ENCODE assay signal across 13 cellular contexts in genomic region chr10:94038024-94038423, GRCh38. TPM values are rescaled to one million over a fixed set of nuclear protein-coding genes. Genes with fewer than 3 reads are reported as not detected.
DNase-seq lines count a peak whose midpoint lies in the region; ATAC-seq lines count a peak whose summit lies in the region.
"Had no signal": no experiment of that assay in that cellular context is flagged by ENCODE, and none has a peak within 500 bp of the region (broad histone marks: within the 10 kb centered on the region; RNA-seq: fewer than 3 reads in every experiment).

No MANE protein-coding gene starts in this region.

- no peaks in the 10 kb centered on the region for H3K4me1 Mint-ChIP-seq in activated naive CD4-positive, alpha-beta T cell treated with anti-CD3 and anti-CD28 coated beads, Interleukin-2, amount 10 ng/mL, durations not matched to agents 7 days and 5 days
- H3K4me1 Mint-ChIP-seq in naive thymus-derived CD4-positive, alpha-beta T cell, result no peaks in the 10 kb centered on the region
- H3K4me1 Mint-ChIP-seq: activated naive CD8-positive, alpha-beta T cell treated with anti-CD3 and anti-CD28 coated beads, Interleukin-2, amount 10 ng/mL, durations not matched to agents 7 days and 5 days had no signal

- H3K27ac Mint-ChIP-seq in activated naive CD4-positive, alpha-beta T cell treated with anti-CD3 and anti-CD28 coated beads, Interleukin-2, amount 10 ng/mL, durations not matched to agents 7 days and 5 days, result no peak overlapping the region
- H3K27ac Mint-ChIP-seq in naive thymus-derived CD4-positive, alpha-beta T cell, result no peak overlapping the region
- H3K27ac Mint-ChIP-seq: activated naive CD8-positive, alpha-beta T cell treated with anti-CD3 and anti-CD28 coated beads, Interleukin-2, amount 10 ng/mL, durations not matched to agents 7 days and 5 days had no signal

- no peaks in the 10 kb centered on the region for H3K9me3 Mint-ChIP-seq in activated naive CD4-positive, alpha-beta T cell treated with anti-CD3 and anti-CD28 coated beads, Interleukin-2, amount 10 ng/mL, durations not matched to agents 7 days and 5 days
- peaks cover 0 to 5% (median 0%) of the 10 kb centered on the region in 11 donors for H3K9me3 Mint-ChIP-seq in naive thymus-derived CD4-positive, alpha-beta T cell
- H3K9me3 Mint-ChIP-seq: activated naive CD8-positive, alpha-beta T cell treated with anti-CD3 and anti-CD28 coated beads, Interleukin-2, amount 10 ng/mL, durations not matched to agents 7 days and 5 days had no signal

- no peak overlapping the region for H3K4me3 ChIP-seq in naive thymus-derived CD4-positive, alpha-beta T cell (ENCODE audit: low read length)
- H3K4me3 ChIP-seq: mucosa of descending colon had no signal

- ATAC-seq in naive thymus-derived CD4-positive, alpha-beta T cell, result no peak
- ATAC-seq: esophagus mucosa, mucosa of descending colon had no signal

- no peaks in the 10 kb centered on the region for H3K9me3 ChIP-seq in naive thymus-derived CD4-positive, alpha-beta T cell (ENCODE audit: control insufficient read depth in 2 of 3, low read length in 3 of 3)
- H3K9me3 ChIP-seq: mucosa of descending colon had no signal

- no peaks in the 10 kb centered on the region for H3K27me3 Mint-ChIP-seq in activated naive CD4-positive, alpha-beta T cell treated with anti-CD3 and anti-CD28 coated beads, Interleukin-2, amount 10 ng/mL, durations not matched to agents 7 days and 5 days
- peaks cover 2 to 20% (median 12%) of the 10 kb centered on the region in 5 donors for H3K27me3 Mint-ChIP-seq in naive thymus-derived CD4-positive, alpha-beta T cell

- no peak overlapping the region for H3K4me3 Mint-ChIP-seq in activated naive CD4-positive, alpha-beta T cell treated with anti-CD3 and anti-CD28 coated beads, Interleukin-2, amount 10 ng/mL, durations not matched to agents 7 days and 5 days
- no peak overlapping the region for H3K4me3 Mint-ChIP-seq in naive thymus-derived CD4-positive, alpha-beta T cell
- H3K4me3 Mint-ChIP-seq: activated naive CD8-positive, alpha-beta T cell treated with anti-CD3 and anti-CD28 coated beads, Interleukin-2, amount 10 ng/mL, durations not matched to agents 7 days and 5 days had no signal

- CTCF ChIA-PET in activated naive CD4-positive, alpha-beta T cell treated with anti-CD3 and anti-CD28 coated beads, Interleukin-2, amount 10 ng/mL, durations not matched to agents 7 days and 5 days (lab: Charles Lee), result no interaction called here
- CTCF ChIA-PET in naive thymus-derived CD4-positive, alpha-beta T cell (lab: Charles Lee), result no interaction called here

- POLR2A ChIA-PET in naive thymus-derived CD4-positive, alpha-beta T cell (lab: Charles Lee), result no interaction called here

- H3K36me3 ChIP-seq in naive thymus-derived CD4-positive, alpha-beta T cell (ENCODE audit: control insufficient read depth in 2 of 3, insufficient read depth in 3 of 3, low read length in 3 of 3), result no peaks in the 10 kb centered on the region

- intact Hi-C loops in naive thymus-derived CD4-positive, alpha-beta T cell (cut with micrococcal nuclease), result no loop called here

- DNase-seq in AG08396 (ENCODE audit: low spot score) (peak; percentile 12), HK-2 (ENCODE audit: unreplicated experiment) (peak; percentile 67), astrocyte of the hippocampus (ENCODE audit: low read depth, low spot score) (peak; percentile 76), kidney glomerular epithelial cell (lab: John Stamatoyannopoulos, UW) (peak; percentile 51), NCI-H2081 treated with DMSO at 0.1 percent for 48 hours (lab: John Stamatoyannopoulos, UW) (no peak)
- no peak for DNase-seq in activated naive CD4-positive, alpha-beta T cell treated with anti-CD3 and anti-CD28 coated beads, Interleukin-2, amount 10 ng/mL, durations not matched to agents 7 days and 5 days
- no peak for DNase-seq in activated CD4-positive, alpha-beta T cell treated with anti-CD3 and anti-CD28 coated beads for 4 hours
- no peak for DNase-seq in naive thymus-derived CD4-positive, alpha-beta T cell
- DNase-seq: activated CD8-positive, alpha-beta memory T cell treated with anti-CD3 and anti-CD28 coated beads, Interleukin-2, amount 50 U/mL, for 48 hours; activated naive CD8-positive, alpha-beta T cell treated with anti-CD3 and anti-CD28 coated beads, Interleukin-2, amount 10 ng/mL, durations not matched to agents 7 days and 5 days; mucosa of descending colon; MV-4-11 had no signal

- no peaks in the 10 kb centered on the region for H3K27me3 ChIP-seq in naive thymus-derived CD4-positive, alpha-beta T cell (ENCODE audit: control insufficient read depth in 2 of 2, insufficient read depth in 2 of 2, low read length in 2 of 2)

- H3K36me3 Mint-ChIP-seq in activated naive CD4-positive, alpha-beta T cell treated with anti-CD3 and anti-CD28 coated beads, Interleukin-2, amount 10 ng/mL, durations not matched to agents 7 days and 5 days, result no peaks in the 10 kb centered on the region
- no peaks in the 10 kb centered on the region for H3K36me3 Mint-ChIP-seq in naive thymus-derived CD4-positive, alpha-beta T cell
- H3K36me3 Mint-ChIP-seq: activated naive CD8-positive, alpha-beta T cell treated with anti-CD3 and anti-CD28 coated beads, Interleukin-2, amount 10 ng/mL, durations not matched to agents 7 days and 5 days had no signal

- H3K27ac ChIP-seq in naive thymus-derived CD4-positive, alpha-beta T cell (ENCODE audit: low read depth, low read length), result no peak overlapping the region

- H3K4me1 ChIP-seq in naive thymus-derived CD4-positive, alpha-beta T cell (ENCODE audit: control insufficient read depth in 2 of 2, insufficient read depth in 2 of 2, low read length in 2 of 2), result no peaks in the 10 kb centered on the region

RNA-seq across cellular contexts. Expression of gene PLCE1, which starts 44.3 kb away (rescaled TPM):
- total RNA-seq in naive thymus-derived CD4-positive, alpha-beta T cell, result under 1 TPM in 2 of 5 experiments, not detected in 3; 0.03 to 0.05 TPM
- polyA plus RNA-seq in naive thymus-derived CD4-positive, alpha-beta T cell, result under 1 TPM; 0.22 to 0.30 TPM
- total RNA-seq: activated naive CD8-positive, alpha-beta T cell treated with anti-CD3 and anti-CD28 coated beads, Interleukin-2, amount 10 ng/mL, durations not matched to agents 7 days and 5 days had no signal

Comparison
In these comparisons a context has a peak if more than half of its experiments do, and no peak if none do; other contexts are left out.
1. DNase-seq: peak in AG08396 (single experiment), HK-2 (single experiment), astrocyte of the hippocampus (single experiment) and kidney glomerular epithelial cell (single experiment); none in activated naive CD4-positive, alpha-beta T cell treated with anti-CD3 and anti-CD28 coated beads, Interleukin-2, amount 10 ng/mL, durations not matched to agents 7 days and 5 days (single experiment), activated CD4-positive, alpha-beta T cell treated with anti-CD3 and anti-CD28 coated beads for 4 hours (0 of 2), NCI-H2081 treated with DMSO at 0.1 percent for 48 hours (single experiment) and naive thymus-derived CD4-positive, alpha-beta T cell (0 of 9).